Comparison of ENCODE assay signal across 11 cellular contexts in the genomic region with DNA sequence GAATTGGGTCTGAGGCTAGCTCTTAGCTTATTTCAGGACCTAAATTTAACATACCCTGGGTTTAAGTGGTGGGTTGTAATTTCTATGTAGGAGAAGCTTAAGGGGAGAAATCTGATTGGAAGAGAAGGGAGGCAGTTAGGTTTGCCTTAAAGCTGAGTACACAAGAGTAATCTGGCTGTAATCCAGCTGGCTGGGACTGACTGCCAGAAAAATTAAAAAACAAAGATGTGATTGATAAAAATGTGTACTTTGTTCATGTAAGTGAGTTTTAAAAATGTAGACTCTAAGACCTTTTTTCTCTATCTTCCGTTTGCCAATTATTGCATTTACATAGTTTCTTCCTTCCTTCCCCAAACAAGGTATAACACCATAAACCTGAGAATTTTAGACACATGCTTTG. TPM values are rescaled to one million over a fixed set of nuclear protein-coding genes. Genes with fewer than 3 reads are reported as not detected.
DNase-seq lines count a peak whose midpoint lies in the region; ATAC-seq, FAIRE-seq and TF ChIP-seq lines count a peak whose summit lies in the region.
"Had no signal": no experiment of that assay in that cellular context is flagged by ENCODE, and none has a peak within 500 bp of the region (broad histone marks: within the 10 kb centered on the region; RNA-seq: fewer than 3 reads in every experiment).

No MANE protein-coding gene starts in this region.

- H3K36me3 Mint-ChIP-seq in naive thymus-derived CD8-positive, alpha-beta T cell: peaks cover 0 to 9% (median 3%) of the 10 kb centered on the region in 3 donors

- TF ChIP-seq EP300 in A549 (IDR thresholded peaks at IDR 0.05): no peak

- H3K4me3 ChIP-seq in A549 (no peak overlapping the region), fibroblast of the aortic adventitia (ENCODE audit: low read depth, low read length) (no peak overlapping the region)

- H3K9me3 ChIP-seq in A549: no peaks in the 10 kb centered on the region

- no peak for TF ChIP-seq CTCF in A549 (IDR thresholded peaks at IDR 0.05)
- TF ChIP-seq CTCF in fibroblast of the aortic adventitia (IDR thresholded peaks at IDR 0.05; ENCODE audit: insufficient read depth, low read length): no peak

- CTCF ChIA-PET in A549 (lab: Yijun Ruan, JAX): interaction anchor here (1.1 to 13.6 kb wide), 6 partner anchors 9 to 111 kb away, joined by 4 to 122 read pairs (median 6); a partner anchor contains a TSS

- no peak overlapping the region for H3K27ac ChIP-seq in A549

- POLR2A ChIA-PET in A549 (lab: Yijun Ruan, JAX): interaction anchor here (0.9 kb wide), 1 partner anchor 15 kb away, joined by 4 read pairs; no protein-coding TSS in a partner anchor
- POLR2A ChIA-PET in naive thymus-derived CD8-positive, alpha-beta T cell (lab: Charles Lee): interaction anchor here (0.6 to 1.2 kb wide), 2 partner anchors 10 to 793 kb away, joined by 3 read pairs; no protein-coding TSS in a partner anchor

- no peaks in the 10 kb centered on the region for H3K27me3 Mint-ChIP-seq in naive thymus-derived CD8-positive, alpha-beta T cell
- H3K27me3 Mint-ChIP-seq: activated B cell treated with CpG ODN at 0.5 μM for 24 hours; B cell; central memory CD8-positive, alpha-beta T cell had no signal

- no peak for TF ChIP-seq POLR2A in A549 (IDR thresholded peaks at IDR 0.05; ENCODE audit: low read length)

- 31% methylated on average over 1 of the region's 1 CpG for WGBS in A549 (ENCODE audit: missing lambda C conversion rate)

- no peak for FAIRE-seq in A549 (lab: Jason Lieb, UNC)
- FAIRE-seq: kidney had no signal

- peak overlapping the region; percentile 61 for H3K4me2 ChIP-seq in A549

- ATAC-seq in A549: peak in 1 of 2 experiments; percentile 39; a peak in 1 of 6 replicates
- ATAC-seq in HG03095 (IDR thresholded peaks at IDR 0.05; ENCODE audit: unreplicated experiment): no peak
- no peak for ATAC-seq in naive thymus-derived CD8-positive, alpha-beta T cell

- no peak overlapping the region for H3K4me3 Mint-ChIP-seq in naive thymus-derived CD8-positive, alpha-beta T cell
- H3K4me3 Mint-ChIP-seq: activated B cell treated with CpG ODN at 0.5 μM for 24 hours; B cell; central memory CD8-positive, alpha-beta T cell had no signal

- DNase-seq in A549 (ENCODE audit: low read depth in 1 of 2, low spot score in 1 of 2): peak in 1 of 2 experiments; percentile 14
- peak; percentile 64 for DNase-seq in NCI-H345 (lab: John Stamatoyannopoulos, UW)
- DNase-seq in fibroblast of the aortic adventitia (ENCODE audit: low read depth): peak; percentile 48
- DNase-seq in OCI-M2 (lab: John Stamatoyannopoulos, UW; ENCODE audit: unreplicated experiment): no peak
- DNase-seq in naive thymus-derived CD8-positive, alpha-beta T cell: no peak
- DNase-seq: activated B cell treated with CpG ODN at 0.5 μM for 24 hours, kidney, MV-4-11 had no signal

- H3K27ac Mint-ChIP-seq in naive thymus-derived CD8-positive, alpha-beta T cell: no peak overlapping the region
- H3K27ac Mint-ChIP-seq: activated B cell treated with CpG ODN at 0.5 μM for 24 hours, B cell had no signal

- no peaks in the 10 kb centered on the region for H3K9me3 Mint-ChIP-seq in naive thymus-derived CD8-positive, alpha-beta T cell
- H3K9me3 Mint-ChIP-seq: activated B cell treated with CpG ODN at 0.5 μM for 24 hours; central memory CD8-positive, alpha-beta T cell had no signal

- TF ChIP-seq RAD21 in A549 (conservative IDR thresholded peaks at IDR 0.05 in 1 of 2, IDR thresholded peaks at IDR 0.05 in 1 of 2): no peak

- peaks cover 0 to 16% (median 8%) of the 10 kb centered on the region in 4 donors for H3K4me1 Mint-ChIP-seq in naive thymus-derived CD8-positive, alpha-beta T cell

- peaks cover 23% of the 10 kb centered on the region for H3K4me1 ChIP-seq in A549

TF ChIP-seq in A549, 52 proteins besides CTCF, POLR2A, EP300 and RAD21:
- no peak for TF ChIP-seq HOXA7 (CRISPR knock-in tag; IDR thresholded peaks at IDR 0.05)
- TF ChIP-seq CBX2 (IDR thresholded peaks at IDR 0.05; ENCODE audit: borderline replicate concordance, low read depth): no peak
- no peak for TF ChIP-seq CBX8 (IDR thresholded peaks at IDR 0.05)
- no peak for TF ChIP-seq RCOR1 (IDR thresholded peaks at IDR 0.05; ENCODE audit: low read depth, low read length)
- TF ChIP-seq, protein P1, sequence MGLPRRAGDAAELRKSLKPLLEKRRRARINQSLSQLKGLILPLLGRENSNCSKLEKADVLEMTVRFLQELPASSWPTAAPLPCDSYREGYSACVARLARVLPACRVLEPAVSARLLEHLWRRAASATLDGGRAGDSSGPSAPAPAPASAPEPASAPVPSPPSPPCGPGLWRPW (IDR thresholded peaks at IDR 0.05): no peak
- no peak for TF ChIP-seq ZSCAN20 (CRISPR knock-in tag; IDR thresholded peaks at IDR 0.05)
- no peak for TF ChIP-seq HOXB13 (CRISPR knock-in tag; IDR thresholded peaks at IDR 0.05; ENCODE audit: low read depth)
- TF ChIP-seq, protein P2, sequence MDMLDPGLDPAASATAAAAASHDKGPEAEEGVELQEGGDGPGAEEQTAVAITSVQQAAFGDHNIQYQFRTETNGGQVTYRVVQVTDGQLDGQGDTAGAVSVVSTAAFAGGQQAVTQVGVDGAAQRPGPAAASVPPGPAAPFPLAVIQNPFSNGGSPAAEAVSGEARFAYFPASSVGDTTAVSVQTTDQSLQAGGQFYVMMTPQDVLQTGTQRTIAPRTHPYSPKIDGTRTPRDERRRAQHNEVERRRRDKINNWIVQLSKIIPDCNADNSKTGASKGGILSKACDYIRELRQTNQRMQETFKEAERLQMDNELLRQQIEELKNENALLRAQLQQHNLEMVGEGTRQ (IDR thresholded peaks at IDR 0.05): no peak
- TF ChIP-seq TP53 (CRISPR knock-in tag; IDR thresholded peaks at IDR 0.05): no peak
- no peak for TF ChIP-seq CEBPB (IDR thresholded peaks at IDR 0.05)

RNA-seq across cellular contexts. Expression of a gene that starts 17.4 kb away (rescaled TPM):
- 0.24 TPM in 1 of 2 replicates, not detected in the other for polyA plus RNA-seq in A549 (2011; rRNA removed)
- polyA plus RNA-seq in A549 (2012; cell fraction: cytosol; rRNA removed): 0.19 and 0.30 TPM in 2 replicates
- polyA plus RNA-seq in A549 (2012; cell fraction: nucleus; rRNA removed): not detected in 2 replicates
- polyA plus RNA-seq in A549 (2017; fragmentation: RNase III; extraction: RNeasy Plus Mini Kit Qiagen cat#74134 plus additional on column Dnase treatment): not detected in 3 replicates
- polyA minus RNA-seq in A549 (2011; rRNA and poly(A)+ RNA removed): 0.70 TPM in 1 of 2 replicates, not detected in the other
- total RNA-seq in fibroblast of the aortic adventitia (ENCODE audit: low replicate concordance): not detected in 2 replicates
- total RNA-seq in naive thymus-derived CD8-positive, alpha-beta T cell: 1 to 10 TPM in 1 of 2 experiments, under 1 TPM in 1; 0.88 to 1.7 TPM
- polyA plus RNA-seq in naive thymus-derived CD8-positive, alpha-beta T cell: 1 to 10 TPM in 1 of 3 donors, not detected in 2; 1.3 TPM

RNA-seq across cellular contexts. Expression of a gene that starts 19.9 kb away (rescaled TPM):
- polyA plus RNA-seq in A549 (2011; rRNA removed): 18.8 and 22.8 TPM in 2 replicates
- polyA plus RNA-seq in A549 (2012; cell fraction: cytosol; rRNA removed): 9.4 and 11.4 TPM in 2 replicates
- 29.7 and 32.6 TPM in 2 replicates for polyA plus RNA-seq in A549 (2012; cell fraction: nucleus; rRNA removed)
- 7.8 to 8.2 TPM (median 7.8 TPM) in 3 replicates for polyA plus RNA-seq in A549 (2017; fragmentation: RNase III; extraction: RNeasy Plus Mini Kit Qiagen cat#74134 plus additional on column Dnase treatment)
- 11.9 and 13.4 TPM in 2 replicates for polyA minus RNA-seq in A549 (2011; rRNA and poly(A)+ RNA removed)
- total RNA-seq in fibroblast of the aortic adventitia (ENCODE audit: low replicate concordance): 17.1 and 21.4 TPM in 2 replicates
- total RNA-seq in naive thymus-derived CD8-positive, alpha-beta T cell: 10 to 100 TPM; 12.6 to 12.7 TPM
- polyA plus RNA-seq in naive thymus-derived CD8-positive, alpha-beta T cell: under 1 TPM; 0.20 to 0.94 (median 0.36) TPM

RNA-seq across cellular contexts. Expression of a gene that starts 22.4 kb away (rescaled TPM):
- polyA plus RNA-seq in A549 (2011; rRNA removed) (16.6 and 20.2 TPM in 2 replicates), A549 (2017; fragmentation: RNase III; extraction: RNeasy Plus Mini Kit Qiagen cat#74134 plus additional on column Dnase treatment) (15.0 to 16.1 TPM (median 15.3 TPM) in 3 replicates)
- polyA plus RNA-seq in A549 (2012; cell fraction: cytosol; rRNA removed): 7.6 and 10.0 TPM in 2 replicates
- polyA plus RNA-seq in A549 (2012; cell fraction: nucleus; rRNA removed): 10.2 and 12.0 TPM in 2 replicates
- 27.4 and 28.8 TPM in 2 replicates for polyA minus RNA-seq in A549 (2011; rRNA and poly(A)+ RNA removed)
- total RNA-seq in fibroblast of the aortic adventitia (ENCODE audit: low replicate concordance): 7.8 and 16.0 TPM in 2 replicates
- total RNA-seq in naive thymus-derived CD8-positive, alpha-beta T cell: 10 to 100 TPM; 30.7 to 31.7 TPM
- 1 to 10 TPM; 6.8 to 9.6 (median 8.1) TPM for polyA plus RNA-seq in naive thymus-derived CD8-positive, alpha-beta T cell

RNA-seq across cellular contexts. Expression of a gene that starts 22.5 kb away (rescaled TPM):
- polyA plus RNA-seq in A549 (2011; rRNA removed): 40.0 and 47.4 TPM in 2 replicates
- 39.1 and 41.6 TPM in 2 replicates for polyA plus RNA-seq in A549 (2012; cell fraction: cytosol; rRNA removed)
- 165 and 194 TPM in 2 replicates for polyA plus RNA-seq in A549 (2012; cell fraction: nucleus; rRNA removed)
- polyA plus RNA-seq in A549 (2017; fragmentation: RNase III; extraction: RNeasy Plus Mini Kit Qiagen cat#74134 plus additional on column Dnase treatment): 34.8 to 39.5 TPM (median 38.9 TPM) in 3 replicates
- polyA minus RNA-seq in A549 (2011; rRNA and poly(A)+ RNA removed): 55.3 and 57.9 TPM in 2 replicates
- 25.5 and 36.1 TPM in 2 replicates for total RNA-seq in fibroblast of the aortic adventitia (ENCODE audit: low replicate concordance)
- 10 to 100 TPM; 56.7 to 65.4 TPM for total RNA-seq in naive thymus-derived CD8-positive, alpha-beta T cell
- polyA plus RNA-seq in naive thymus-derived CD8-positive, alpha-beta T cell: 10 to 100 TPM; 14.8 to 28.3 (median 22.0) TPM

RNA-seq across cellular contexts. Expression of a gene that starts 39.1 kb away (rescaled TPM):
- polyA plus RNA-seq in A549 (2011; rRNA removed) (33.3 and 36.0 TPM in 2 replicates), A549 (2017; fragmentation: RNase III; extraction: RNeasy Plus Mini Kit Qiagen cat#74134 plus additional on column Dnase treatment) (51.3 to 54.0 TPM (median 51.7 TPM) in 3 replicates)
- 27.6 and 32.3 TPM in 2 replicates for polyA plus RNA-seq in A549 (2012; cell fraction: cytosol; rRNA removed)
- polyA plus RNA-seq in A549 (2012; cell fraction: nucleus; rRNA removed): 25.8 and 30.9 TPM in 2 replicates
- polyA minus RNA-seq in A549 (2011; rRNA and poly(A)+ RNA removed): 22.9 and 28.3 TPM in 2 replicates
- 56.1 and 68.3 TPM in 2 replicates for total RNA-seq in fibroblast of the aortic adventitia (ENCODE audit: low replicate concordance)
- total RNA-seq in naive thymus-derived CD8-positive, alpha-beta T cell: 10 to 100 TPM; 17.1 to 19.5 TPM
- polyA plus RNA-seq in naive thymus-derived CD8-positive, alpha-beta T cell: 10 to 100 TPM; 29.8 to 40.3 (median 33.1) TPM

Comparison
In these comparisons a context has a peak if more than half of its experiments do, and no peak if none do; other contexts are left out.
1. DNase-seq: peak in NCI-H345 (single experiment) and fibroblast of the aortic adventitia (single experiment); none in OCI-M2 (single experiment) and naive thymus-derived CD8-positive, alpha-beta T cell (0 of 10).